In the genomic region with DNA sequence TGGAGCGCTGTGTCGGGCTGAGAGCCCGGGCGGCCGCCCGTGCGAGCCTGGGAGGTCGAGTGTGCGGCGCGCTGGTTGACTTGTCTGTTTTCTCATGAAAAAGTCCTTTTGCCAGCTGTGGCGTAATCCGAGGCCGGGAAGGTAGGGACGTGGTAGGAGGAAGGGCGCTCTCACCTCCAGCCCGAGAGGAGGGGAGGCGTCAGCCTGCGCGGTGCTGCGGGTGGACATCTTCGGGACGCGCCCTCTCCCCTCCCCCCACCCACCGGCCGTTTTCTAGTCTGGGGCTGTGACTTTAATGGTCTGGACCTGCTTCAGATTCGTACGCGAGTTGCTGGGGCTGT, we compare ENCODE assay signal across 8 cellular contexts. TPM values are rescaled to one million over a fixed set of nuclear protein-coding genes. Genes with fewer than 3 reads are reported as not detected.
DNase-seq lines count a peak whose midpoint lies in the region; ATAC-seq, FAIRE-seq and TF ChIP-seq lines count a peak whose summit lies in the region.

No MANE protein-coding gene starts in this region.

- peaks cover 0 to 67% of the 10 kb centered on the region in 2 experiments; a peak in 2 of 4 replicates for H3K79me2 ChIP-seq in H1 (ENCODE audit: control insufficient read depth in 1 of 2, insufficient read depth in 2 of 2, low read length in 2 of 2)

- peak; percentile 8 for ATAC-seq in HG02938 (IDR thresholded peaks at IDR 0.05; ENCODE audit: unreplicated experiment)
- peak; percentile 8 for ATAC-seq in activated CD4-positive, alpha-beta T cell treated with anti-CD3 and anti-CD28 coated beads for 36 hours

- H3K27ac Mint-ChIP-seq in activated CD4-positive, alpha-beta T cell treated with anti-CD3 and anti-CD28 coated beads for 36 hours = peak overlapping the region; percentile 98

- TF ChIP-seq CTCF in H1 (IDR thresholded peaks at IDR 0.05; ENCODE audit: control extremely low read depth in 1 of 3, insufficient read depth in 1 of 3, low read depth in 1 of 3, low read length in 3 of 3) = no peak

- TF ChIP-seq POLR2A in H1 (IDR thresholded peaks at IDR 0.05; ENCODE audit: control extremely low read depth in 1 of 2, low read depth in 2 of 2, low read length in 2 of 2) = no peak

- H3K9me3 ChIP-seq in H1 (ENCODE audit: insufficient read depth in 2 of 2, low read depth in 1 of 2, low read length in 1 of 2) = no peaks in the 10 kb centered on the region
- H3K9me3 ChIP-seq in mononuclear cell (ENCODE audit: low read depth, low read length) = no peaks in the 10 kb centered on the region

- H2BK5ac ChIP-seq in H1 (ENCODE audit: low read depth, low read length) = peak overlapping the region; percentile 97; the same call in 1 of the 2 replicates

- H3K4me2 ChIP-seq in H1 (ENCODE audit: insufficient read depth in 1 of 2, low read depth in 2 of 2, low read length in 2 of 2) = peak overlapping the region; percentile 76 to 97

- POLR2A ChIA-PET in activated CD4-positive, alpha-beta T cell treated with anti-CD3 and anti-CD28 coated beads for 36 hours (lab: Charles Lee) = interaction anchor here (0.7 to 4.5 kb wide), 5 partner anchors 23 to 1731 kb away, joined by 3 to 46 read pairs (median 5); a partner anchor contains a TSS
- POLR2A ChIA-PET in H1 (lab: Charles Lee; ENCODE audit: partially characterized antibody) = interaction anchor here (1.0 to 5.8 kb wide), 6 partner anchors 14 to 110 kb away, joined by 3 to 39 read pairs (median 4); a partner anchor contains a TSS

- H4K5ac ChIP-seq in H1 (ENCODE audit: insufficient read length, low read depth, low read length) = peak overlapping the region; percentile 48

- H3K9me3 Mint-ChIP-seq in activated CD4-positive, alpha-beta T cell treated with anti-CD3 and anti-CD28 coated beads for 36 hours (ENCODE audit: low read depth) = no peaks in the 10 kb centered on the region

- H4K20me1 ChIP-seq in H1 (replicated peaks in 1 of 2; ENCODE audit: control insufficient read depth in 1 of 2, insufficient read depth in 2 of 2, low read length in 2 of 2) = peaks cover 3% of the 10 kb centered on the region in 2 experiments

- no peaks in the 10 kb centered on the region for H3K79me1 ChIP-seq in H1 (ENCODE audit: low read depth, low read length)

- H2AK5ac ChIP-seq in H1 (ENCODE audit: low read depth, low read length) = no peak overlapping the region

- H2BK120ac ChIP-seq in H1 (replicated peaks; ENCODE audit: low read depth, low read length) = no peak overlapping the region

- CTCF ChIA-PET in activated CD4-positive, alpha-beta T cell treated with anti-CD3 and anti-CD28 coated beads for 36 hours (lab: Charles Lee) = interaction anchor here (1.0 to 1.7 kb wide), 5 partner anchors 11 to 152 kb away, joined by 4 to 9 read pairs (median 4); no protein-coding TSS in a partner anchor
- CTCF ChIA-PET in H1 (lab: Charles Lee; ENCODE audit: partially characterized antibody) = interaction anchor here (0.5 to 3.5 kb wide), 5 partner anchors 10 to 383 kb away, joined by 3 to 11 read pairs (median 3); a partner anchor contains a TSS

- H2AFZ ChIP-seq in H1 (ENCODE audit: low read length) = 0 out of 2 replicates have a peak overlapping the region, but pooled peaks have one; percentile 14

- no peak overlapping the region for H4K91ac ChIP-seq in H1 (replicated peaks; ENCODE audit: insufficient read length, low read length)

- H2BK12ac ChIP-seq in H1 (ENCODE audit: low read depth, low read length) = no peak overlapping the region

- H3K4me1 Mint-ChIP-seq in activated CD4-positive, alpha-beta T cell treated with anti-CD3 and anti-CD28 coated beads for 36 hours = peaks cover 42% of the 10 kb centered on the region

- no peaks in the 10 kb centered on the region for H3K27me3 Mint-ChIP-seq in activated CD4-positive, alpha-beta T cell treated with anti-CD3 and anti-CD28 coated beads for 36 hours

- H3K23me2 ChIP-seq in H1 (ENCODE audit: low read depth, low read length) = peaks cover 11% of the 10 kb centered on the region

- no peak overlapping the region for H3K4ac ChIP-seq in H1 (replicated peaks; ENCODE audit: insufficient read length, low read depth, low read length)

- FAIRE-seq in H1 (lab: Jason Lieb, UNC) = no peak

- H3K56ac ChIP-seq in H1 (replicated peaks; ENCODE audit: insufficient read length, low read depth, low read length) = peak overlapping the region; percentile 89

- no peak overlapping the region for H2BK15ac ChIP-seq in H1 (ENCODE audit: low read length)

- intact Hi-C loops in activated CD4-positive, alpha-beta T cell treated with anti-CD3 and anti-CD28 coated beads for 36 hours (cut with DNase I, micrococcal nuclease) = loop anchor here (1.0 to 10.0 kb wide), 12 partner anchors 40 to 1970 kb away; a partner anchor contains a TSS

- peaks cover 0 to 9% (median 1%) of the 10 kb centered on the region in 4 experiments; a peak in 3 of 7 replicates for H3K4me1 ChIP-seq in H1 (replicated peaks in 1 of 4; ENCODE audit: control insufficient read depth in 3 of 4, insufficient read depth in 4 of 4, low read length in 3 of 4)
- H3K4me1 ChIP-seq in mononuclear cell (ENCODE audit: insufficient read depth, low read length) = peaks cover 44% of the 10 kb centered on the region

- H3K36me3 Mint-ChIP-seq in activated CD4-positive, alpha-beta T cell treated with anti-CD3 and anti-CD28 coated beads for 36 hours (ENCODE audit: low read depth) = peaks cover 34% of the 10 kb centered on the region

- no peak overlapping the region for H3K14ac ChIP-seq in H1 (ENCODE audit: insufficient read length)

- DNase-seq in activated CD8-positive, alpha-beta memory T cell treated with anti-CD3 and anti-CD28 coated beads for 48 hours (ENCODE audit: low read depth in 2 of 3, low spot score in 2 of 3) = peak; percentile 11 to 28 (median 21)
- DNase-seq in activated CD8-positive, alpha-beta memory T cell treated with anti-CD3 and anti-CD28 coated beads, Interleukin-2, amount 50 U/mL, for 4 hours = no peak
- DNase-seq in NCI-H1930 (lab: John Stamatoyannopoulos, UW) (peak; percentile 42 to 54), H1 (ENCODE audit: low read depth in 1 of 2, low spot score in 2 of 2) (no peak)
- peak; percentile 63 for DNase-seq in activated CD4-positive, alpha-beta T cell treated with anti-CD3 and anti-CD28 coated beads for 36 hours
- peak; percentile 44 for DNase-seq in stimulated activated naive CD4-positive, alpha-beta T cell treated with Interleukin-2 at 50 U/mL for 16 hours (lab: John Stamatoyannopoulos, UW)

- no peak overlapping the region for H3K23ac ChIP-seq in H1 (ENCODE audit: insufficient read length)

- H4K8ac ChIP-seq in H1 (ENCODE audit: extremely low read depth, insufficient read depth, low read length) = no peak overlapping the region

- H3K4me3 ChIP-seq in H1 (ENCODE audit: extremely low read depth in 1 of 4, insufficient read depth in 2 of 4, low read depth in 3 of 4, low read length in 4 of 4) = peak overlapping the region; percentile 61 to 88 (median 84)
- H3K4me3 ChIP-seq in mononuclear cell (ENCODE audit: low read length) = peak overlapping the region; percentile 94

- no peaks in the 10 kb centered on the region for H3K27me3 ChIP-seq in H1 (replicated peaks in 1 of 4; ENCODE audit: control insufficient read depth in 3 of 4, extremely low read depth in 1 of 4, insufficient read depth in 3 of 4, low read length in 3 of 4)
- H3K27me3 ChIP-seq in mononuclear cell (ENCODE audit: insufficient read depth, low read length) = no peaks in the 10 kb centered on the region

- TF ChIP-seq EP300 in H1 (IDR thresholded peaks at IDR 0.05; ENCODE audit: borderline replicate concordance in 1 of 2, low read depth in 2 of 2, low read length in 2 of 2) = no peak

- H2BK20ac ChIP-seq in H1 (ENCODE audit: low read length) = no peak overlapping the region

- H3K36me3 ChIP-seq in H1 (ENCODE audit: control insufficient read depth in 2 of 4, insufficient read depth in 4 of 4, low read length in 3 of 4) = peaks cover 0 to 3% (median 1%) of the 10 kb centered on the region in 4 experiments; a peak in 3 of 8 replicates

- TF ChIP-seq RAD21 in H1 (IDR thresholded peaks at IDR 0.05 in 1 of 2, conservative IDR thresholded peaks at IDR 0.05 in 1 of 2; ENCODE audit: low read depth in 2 of 2, low read length in 2 of 2) = no peak

- peak overlapping the region; percentile 34 to 76 (median 68) for H3K9ac ChIP-seq in H1 (replicated peaks in 1 of 4; ENCODE audit: extremely low read depth in 1 of 4, low read depth in 3 of 4, low read length in 3 of 4)

- H3K27ac ChIP-seq in H1 (ENCODE audit: low read depth, low read length) = peak overlapping the region; percentile 70; the same call in 1 of the 2 replicates

- H3K18ac ChIP-seq in H1 (ENCODE audit: extremely low read depth, low read length) = peak overlapping the region; percentile 91

- H3K4me3 Mint-ChIP-seq in activated CD4-positive, alpha-beta T cell treated with anti-CD3 and anti-CD28 coated beads for 36 hours = peak overlapping the region; percentile 96

- WGBS in H1 (ENCODE audit: extremely low coverage in 1 of 2, insufficient coverage in 1 of 2, insufficient read length in 1 of 2, insufficient replicate concordance in 2 of 2, low coverage in 1 of 2, low lambda C conversion rate in 2 of 2, missing lambda C conversion rate in 1 of 2), 2 experiments = 3% methylated on average over 17 of the region's 29 CpGs; no CpG with 5 or more reads in 1 of the 2 experiments

TF ChIP-seq in H1, 55 proteins besides CTCF, POLR2A, EP300 and RAD21 (continues in another document):
- no peak for TF ChIP-seq NRF1 (IDR thresholded peaks at IDR 0.05; ENCODE audit: low read depth, low read length)

RNA-seq across cellular contexts. Expression of a gene that starts 0.6 kb away (rescaled TPM):
- total RNA-seq in activated CD4-positive, alpha-beta T cell treated with anti-CD3 and anti-CD28 coated beads for 36 hours = 10 to 100 TPM; 30.4 to 31.9 TPM
- total RNA-seq in H1 (2021; fragmentation: NEBNext Ultra II Directional; extraction: Animal tissue kit (Norgen Biotek cat#: 25700)) = 28.5 and 28.7 TPM in 2 replicates
- 5.1 and 10.0 TPM in 2 replicates for polyA plus RNA-seq in H1 (2011; rRNA removed)
- polyA plus RNA-seq in H1 (2011; cell fraction: cytosol; rRNA removed) = 14.8 TPM
- 2.0 TPM for polyA plus RNA-seq in H1 (2011; cell fraction: nucleus; rRNA removed)
- 13.8 to 27.7 TPM (median 18.4 TPM) in 4 replicates for polyA plus RNA-seq in H1 (2012, experiment 1 of 2)
- polyA plus RNA-seq in H1 (2012, experiment 2 of 2) = 1.8 TPM
- 18.5 TPM for polyA plus RNA-seq in H1 (2013, experiment 1 of 2)
- polyA plus RNA-seq in H1 (2013, experiment 2 of 2) = 20.6 TPM
- polyA minus RNA-seq in H1 (2011; rRNA and poly(A)+ RNA removed) = 18.7 and 22.4 TPM in 2 replicates
- polyA minus RNA-seq in H1 (2011; cell fraction: cytosol; rRNA and poly(A)+ RNA removed) = 17.5 TPM
- 24.4 TPM for polyA minus RNA-seq in H1 (2011; cell fraction: nucleus; rRNA and poly(A)+ RNA removed)
- 72.9 TPM for total RNA-seq in mononuclear cell

RNA-seq across cellular contexts. Expression of a gene that starts 43.7 kb away (rescaled TPM):
- total RNA-seq in activated CD4-positive, alpha-beta T cell treated with anti-CD3 and anti-CD28 coated beads for 36 hours = 1 to 10 TPM; 1.7 to 2.0 TPM
- 4.7 and 5.2 TPM in 2 replicates for total RNA-seq in H1 (2021; fragmentation: NEBNext Ultra II Directional; extraction: Animal tissue kit (Norgen Biotek cat#: 25700))
- 2.4 and 6.4 TPM in 2 replicates for polyA plus RNA-seq in H1 (2011; rRNA removed)
- polyA plus RNA-seq in H1 (2011; cell fraction: cytosol; rRNA removed) = 3.2 TPM
- 2.0 TPM for polyA plus RNA-seq in H1 (2011; cell fraction: nucleus; rRNA removed)
- polyA plus RNA-seq in H1 (2012, experiment 1 of 2) = 3.6 to 4.2 TPM (median 3.7 TPM) in 4 replicates
- polyA plus RNA-seq in H1 (2012, experiment 2 of 2) = 1.8 TPM
- polyA plus RNA-seq in H1 (2013, experiment 1 of 2) = 5.2 TPM
- 5.7 TPM for polyA plus RNA-seq in H1 (2013, experiment 2 of 2)
- 5.3 and 5.7 TPM in 2 replicates for polyA minus RNA-seq in H1 (2011; rRNA and poly(A)+ RNA removed)
- polyA minus RNA-seq in H1 (2011; cell fraction: cytosol; rRNA and poly(A)+ RNA removed) = 4.6 TPM
- polyA minus RNA-seq in H1 (2011; cell fraction: nucleus; rRNA and poly(A)+ RNA removed) = 7.0 TPM
- total RNA-seq in mononuclear cell = 0.21 TPM

Comparison
In these comparisons a context has a peak if more than half of its experiments do, and no peak if none do; other contexts are left out.
1. DNase-seq: peak in activated CD8-positive, alpha-beta memory T cell treated with anti-CD3 and anti-CD28 coated beads for 48 hours (3 of 3), NCI-H1930 (2 of 2), activated CD4-positive, alpha-beta T cell treated with anti-CD3 and anti-CD28 coated beads for 36 hours (single experiment) and stimulated activated naive CD4-positive, alpha-beta T cell treated with Interleukin-2 at 50 U/mL for 16 hours (single experiment); none in activated CD8-positive, alpha-beta memory T cell treated with anti-CD3 and anti-CD28 coated beads, Interleukin-2, amount 50 U/mL, for 4 hours (single experiment) and H1 (0 of 2).